In the genomic region with DNA sequence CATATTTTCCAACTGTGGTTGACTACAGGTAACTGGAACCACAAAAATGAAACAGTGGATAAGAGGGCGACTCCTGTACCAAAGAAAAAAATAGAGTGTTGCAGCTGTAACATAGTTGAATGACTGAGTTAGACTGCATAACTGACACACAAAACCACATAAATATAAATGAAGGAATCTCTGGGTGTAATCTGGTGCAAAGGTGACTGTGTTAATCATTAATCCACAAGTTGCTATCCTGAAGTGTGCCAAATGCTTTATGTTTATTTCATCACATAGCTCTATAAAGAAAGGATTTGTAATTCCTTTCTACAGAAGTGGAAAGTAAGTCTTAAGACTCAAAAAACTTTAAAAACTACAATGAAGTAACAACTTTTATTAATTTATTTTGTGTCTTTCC, we compare ENCODE assay signal across 19 cellular contexts. TPM values are rescaled to one million over a fixed set of nuclear protein-coding genes. Genes with fewer than 3 reads are reported as not detected.
A peak's percentile ranks its signal among the peaks of the same experiment; 100 is the strongest.
DNase-seq lines count a peak whose midpoint lies in the region; ATAC-seq and TF ChIP-seq lines count a peak whose summit lies in the region.
"Had no signal": no experiment of that assay in that cellular context is flagged by ENCODE, and none has a peak within 500 bp of the region (broad histone marks: within the 10 kb centered on the region; RNA-seq: fewer than 3 reads in every experiment).

No MANE protein-coding gene starts in this region.

- H3K27me3 ChIP-seq in liver (ENCODE audit: control insufficient read depth in 4 of 4, insufficient read depth in 4 of 4, low read length in 3 of 4) (no peaks in the 10 kb centered on the region), right cardiac atrium (ENCODE audit: control insufficient read depth, insufficient read depth) (no peaks in the 10 kb centered on the region)

- H3K9me3 ChIP-seq in liver (ENCODE audit: control insufficient read depth in 4 of 4, low read length in 3 of 4) (no peaks in the 10 kb centered on the region), right cardiac atrium (ENCODE audit: control insufficient read depth, low read length) (no peaks in the 10 kb centered on the region)
- H3K9me3 ChIP-seq: Peyer's patch had no signal

- DNase-seq in DMS53 (lab: John Stamatoyannopoulos, UW) (peak; percentile 56), NCI-H526 (lab: John Stamatoyannopoulos, UW) (peak; percentile 17 to 35), epithelial cell of prostate (ENCODE audit: low read depth, low spot score) (no peak), right cardiac atrium (no peak), EL (no peak), left cardiac atrium (no peak), NCI-H1417 treated with DMSO at 0.1 percent for 48 hours (lab: John Stamatoyannopoulos, UW) (no peak)
- DNase-seq: KG1, NCI-H1048, NCI-H146, NCI-H2081 treated with DMSO at 0.1 percent for 48 hours, NCI-H510A, Peyer's patch, SHP77, SK-N-SH had no signal

- peak in 1 of 2 donors; percentile 11 for TF ChIP-seq RAD21 in liver (IDR thresholded peaks at IDR 0.05)

- H3K36me3 ChIP-seq in liver (ENCODE audit: control insufficient read depth in 4 of 4, insufficient read depth in 3 of 4, low read depth in 1 of 4, low read length in 3 of 4) = no peaks in the 10 kb centered on the region
- H3K36me3 ChIP-seq: Peyer's patch had no signal

- ATAC-seq in right cardiac atrium (no peak), left cardiac atrium (no peak)

- intact Hi-C loops in right cardiac atrium (cut with DNase I) (loop anchor here in 3 of 4 donors (10.0 kb wide), 2 partner anchors 286 to 726 kb away; no protein-coding TSS in a partner anchor), left cardiac atrium (cut with DNase I) (loop anchor here in 1 of 2 donors (10.0 kb wide), 1 partner anchor 726 kb away; no protein-coding TSS in a partner anchor)

- H3K27ac ChIP-seq in epithelial cell of prostate (peak overlapping the region; percentile 16), liver (ENCODE audit: low read depth in 1 of 2, low read length in 2 of 2) (no peak overlapping the region), right cardiac atrium (ENCODE audit: low read length) (no peak overlapping the region)
- H3K27ac ChIP-seq: Peyer's patch had no signal

- H3K4me3 ChIP-seq in liver (ENCODE audit: low read depth in 1 of 3, low read length in 3 of 3) = no peak overlapping the region
- H3K4me3 ChIP-seq in right cardiac atrium (ENCODE audit: low read length) = no peak overlapping the region
- H3K4me3 ChIP-seq: Peyer's patch had no signal

- TF ChIP-seq CTCF in liver (IDR thresholded peaks at IDR 0.05; ENCODE audit: low read depth, low read length, missing input control) = no peak

- H3K4me1 ChIP-seq in liver (ENCODE audit: control insufficient read depth in 4 of 4, insufficient read depth in 4 of 4, low read length in 3 of 4) (peaks cover 9 to 26% (median 21%) of the 10 kb centered on the region in 4 donors), right cardiac atrium (ENCODE audit: control insufficient read depth, insufficient read depth, low read length) (no peaks in the 10 kb centered on the region)

- 40% methylated on average over 1 of the region's 1 CpG for WGBS in liver
- WGBS in right cardiac atrium = 82% methylated on average over 1 of the region's 1 CpG

- H3K9ac ChIP-seq in liver (ENCODE audit: low read depth in 1 of 2, low read length in 2 of 2) = no peak overlapping the region
- H3K9ac ChIP-seq: SK-N-SH had no signal

TF ChIP-seq in liver, 16 proteins besides CTCF, POLR2A, EP300 and RAD21:
- TF ChIP-seq TAF1 (conservative IDR thresholded peaks at IDR 0.05) = no peak
- TF ChIP-seq, protein P1, sequence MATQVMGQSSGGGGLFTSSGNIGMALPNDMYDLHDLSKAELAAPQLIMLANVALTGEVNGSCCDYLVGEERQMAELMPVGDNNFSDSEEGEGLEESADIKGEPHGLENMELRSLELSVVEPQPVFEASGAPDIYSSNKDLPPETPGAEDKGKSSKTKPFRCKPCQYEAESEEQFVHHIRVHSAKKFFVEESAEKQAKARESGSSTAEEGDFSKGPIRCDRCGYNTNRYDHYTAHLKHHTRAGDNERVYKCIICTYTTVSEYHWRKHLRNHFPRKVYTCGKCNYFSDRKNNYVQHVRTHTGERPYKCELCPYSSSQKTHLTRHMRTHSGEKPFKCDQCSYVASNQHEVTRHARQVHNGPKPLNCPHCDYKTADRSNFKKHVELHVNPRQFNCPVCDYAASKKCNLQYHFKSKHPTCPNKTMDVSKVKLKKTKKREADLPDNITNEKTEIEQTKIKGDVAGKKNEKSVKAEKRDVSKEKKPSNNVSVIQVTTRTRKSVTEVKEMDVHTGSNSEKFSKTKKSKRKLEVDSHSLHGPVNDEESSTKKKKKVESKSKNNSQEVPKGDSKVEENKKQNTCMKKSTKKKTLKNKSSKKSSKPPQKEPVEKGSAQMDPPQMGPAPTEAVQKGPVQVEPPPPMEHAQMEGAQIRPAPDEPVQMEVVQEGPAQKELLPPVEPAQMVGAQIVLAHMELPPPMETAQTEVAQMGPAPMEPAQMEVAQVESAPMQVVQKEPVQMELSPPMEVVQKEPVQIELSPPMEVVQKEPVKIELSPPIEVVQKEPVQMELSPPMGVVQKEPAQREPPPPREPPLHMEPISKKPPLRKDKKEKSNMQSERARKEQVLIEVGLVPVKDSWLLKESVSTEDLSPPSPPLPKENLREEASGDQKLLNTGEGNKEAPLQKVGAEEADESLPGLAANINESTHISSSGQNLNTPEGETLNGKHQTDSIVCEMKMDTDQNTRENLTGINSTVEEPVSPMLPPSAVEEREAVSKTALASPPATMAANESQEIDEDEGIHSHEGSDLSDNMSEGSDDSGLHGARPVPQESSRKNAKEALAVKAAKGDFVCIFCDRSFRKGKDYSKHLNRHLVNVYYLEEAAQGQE (IDR thresholded peaks at IDR 0.05) = peak; percentile 22
- TF ChIP-seq SP1 (IDR thresholded peaks at IDR 0.05) = peak; percentile 82
- TF ChIP-seq JUND (IDR thresholded peaks at IDR 0.05) = peak in 1 of 2 donors; percentile 12
- peak; percentile 17 to 18 for TF ChIP-seq HNF4A (conservative IDR thresholded peaks at IDR 0.05)
- TF ChIP-seq, protein P2, sequence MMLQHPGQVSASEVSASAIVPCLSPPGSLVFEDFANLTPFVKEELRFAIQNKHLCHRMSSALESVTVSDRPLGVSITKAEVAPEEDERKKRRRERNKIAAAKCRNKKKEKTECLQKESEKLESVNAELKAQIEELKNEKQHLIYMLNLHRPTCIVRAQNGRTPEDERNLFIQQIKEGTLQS (IDR thresholded peaks at IDR 0.05) = no peak
- TF ChIP-seq, protein P3, sequence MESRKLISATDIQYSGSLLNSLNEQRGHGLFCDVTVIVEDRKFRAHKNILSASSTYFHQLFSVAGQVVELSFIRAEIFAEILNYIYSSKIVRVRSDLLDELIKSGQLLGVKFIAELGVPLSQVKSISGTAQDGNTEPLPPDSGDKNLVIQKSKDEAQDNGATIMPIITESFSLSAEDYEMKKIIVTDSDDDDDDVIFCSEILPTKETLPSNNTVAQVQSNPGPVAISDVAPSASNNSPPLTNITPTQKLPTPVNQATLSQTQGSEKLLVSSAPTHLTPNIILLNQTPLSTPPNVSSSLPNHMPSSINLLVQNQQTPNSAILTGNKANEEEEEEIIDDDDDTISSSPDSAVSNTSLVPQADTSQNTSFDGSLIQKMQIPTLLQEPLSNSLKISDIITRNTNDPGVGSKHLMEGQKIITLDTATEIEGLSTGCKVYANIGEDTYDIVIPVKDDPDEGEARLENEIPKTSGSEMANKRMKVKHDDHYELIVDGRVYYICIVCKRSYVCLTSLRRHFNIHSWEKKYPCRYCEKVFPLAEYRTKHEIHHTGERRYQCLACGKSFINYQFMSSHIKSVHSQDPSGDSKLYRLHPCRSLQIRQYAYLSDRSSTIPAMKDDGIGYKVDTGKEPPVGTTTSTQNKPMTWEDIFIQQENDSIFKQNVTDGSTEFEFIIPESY (IDR thresholded peaks at IDR 0.05) = no peak
- TF ChIP-seq HNF4G (IDR thresholded peaks at IDR 0.05) = no peak
- peak; percentile 58 to 74 for TF ChIP-seq RXRA (IDR thresholded peaks at IDR 0.05)
- no peak for TF ChIP-seq FOXA1 (IDR thresholded peaks at IDR 0.05)

RNA-seq across cellular contexts. Expression of a gene that starts 6.0 kb away (rescaled TPM):
- total RNA-seq in liver (10 to 100 TPM in 1 of 2 donors, 1 to 10 TPM in 1; 8.0 to 50.1 TPM), right cardiac atrium (under 1 TPM in 1 of 4 donors, not detected in 3; 0.09 TPM), left cardiac atrium (under 1 TPM in 1 of 2 donors, not detected in 1; 0.27 TPM)
- polyA plus RNA-seq in liver (10 to 100 TPM; 17.6 to 23.6 TPM), right cardiac atrium (0.20 TPM)
- total RNA-seq: A673 had no signal
- polyA plus RNA-seq: CD14-positive monocyte, SK-N-SH had no signal

RNA-seq across cellular contexts. Expression of a gene that starts 33.3 kb away (rescaled TPM):
- under 1 TPM in 1 of 2 donors, not detected in 1; 0.08 TPM for total RNA-seq in liver
- under 1 TPM in 1 of 2 donors, not detected in 1; 0.06 TPM for polyA plus RNA-seq in liver
- total RNA-seq in right cardiac atrium = not detected
- polyA plus RNA-seq in right cardiac atrium = 0.05 TPM
- not detected for total RNA-seq in left cardiac atrium
- total RNA-seq: A673, MCF 10A, Peyer's patch had no signal
- polyA plus RNA-seq: CD14-positive monocyte, SK-N-SH had no signal

RNA-seq across cellular contexts. Expression of a gene that starts 37.9 kb away (rescaled TPM):
- total RNA-seq in liver = under 1 TPM in 1 of 2 donors, not detected in 1; 0.05 TPM
- under 1 TPM in 1 of 2 donors, not detected in 1; 0.02 TPM for polyA plus RNA-seq in liver
- 10 to 100 TPM in 1 of 4 donors, 1 to 10 TPM in 3; 5.0 to 11.0 (median 8.5) TPM for total RNA-seq in right cardiac atrium
- 5.7 TPM for polyA plus RNA-seq in right cardiac atrium
- 1 to 10 TPM; 6.2 to 8.0 TPM for total RNA-seq in left cardiac atrium
- total RNA-seq: Peyer's patch had no signal
- polyA plus RNA-seq: CD14-positive monocyte, SK-N-SH had no signal

Comparison
In these comparisons a context has a peak if more than half of its experiments do, and no peak if none do; other contexts are left out.
1. DNase-seq: peak in DMS53 (single experiment) and NCI-H526 (2 of 2); none in epithelial cell of prostate (single experiment), right cardiac atrium (0 of 3), EL (single experiment), left cardiac atrium (single experiment) and NCI-H1417 treated with DMSO at 0.1 percent for 48 hours (single experiment).
2. RNA of a gene that starts 6.0 kb away (total RNA-seq): 8.0 to 50.1 TPM in liver; 0.27 TPM in left cardiac atrium and 0.09 TPM in right cardiac atrium; every median in the first group is over 4 times any median in the second.
3. RNA of a gene that starts 37.9 kb away (total RNA-seq): 5.0 to 11.0 TPM in right cardiac atrium and 6.2 to 8.0 TPM in left cardiac atrium; 0.05 TPM in liver; every median in the first group is over 4 times any median in the second.